9 cellular contexts compared by ENCODE assay signal in the genomic region with DNA sequence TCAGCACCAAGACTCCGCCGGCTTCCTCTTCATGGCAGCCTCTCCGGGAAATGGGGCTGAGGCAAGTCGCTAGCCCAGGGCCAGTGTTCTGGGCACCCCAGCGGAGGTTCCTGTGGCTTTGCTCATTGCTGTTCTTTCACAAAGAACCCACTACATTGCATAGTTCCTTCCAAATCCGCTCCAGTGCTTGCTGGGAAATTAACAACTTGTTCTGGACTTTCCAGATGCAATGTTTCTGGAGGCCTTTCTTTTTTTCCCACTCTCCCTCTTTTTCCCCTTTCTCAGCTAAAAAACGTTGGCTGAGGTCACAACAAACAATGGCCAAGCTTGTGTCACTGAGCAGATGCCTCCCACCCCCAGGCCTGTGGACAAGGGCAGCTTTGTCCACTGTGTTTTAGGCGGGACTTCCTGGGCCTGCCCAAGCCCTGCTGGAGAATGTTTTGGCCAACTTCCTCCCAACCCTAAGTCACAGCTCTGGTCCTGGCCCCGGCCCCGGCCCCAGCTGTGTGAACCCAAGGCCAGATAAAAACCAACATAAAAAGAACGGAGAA.
DNase-seq lines count a peak whose midpoint lies in the region; ATAC-seq, FAIRE-seq and TF ChIP-seq lines count a peak whose summit lies in the region.
"Had no signal": no experiment of that assay in that cellular context is flagged by ENCODE, and none has a peak within 500 bp of the region (broad histone marks: within the 10 kb centered on the region; RNA-seq: fewer than 3 reads in every experiment).

No MANE protein-coding gene starts in this region.

- H2BK120ac ChIP-seq in H9 (ENCODE audit: low read depth, low read length, poor library complexity, severe bottlenecking), result no peak overlapping the region

- H2AFZ ChIP-seq in hepatocyte, result no peak overlapping the region
- no peak overlapping the region for H2AFZ ChIP-seq in H9 (ENCODE audit: low read length)

- no peak overlapping the region for H3K14ac ChIP-seq in H9 (ENCODE audit: insufficient read depth, low read length)

- H3K27ac ChIP-seq in body of pancreas (peak overlapping the region; percentile 16 to 66 (median 40)), hepatocyte (peak overlapping the region; percentile 32), ovary (peak overlapping the region in 1 of 2 donors; percentile 40), aorta (ENCODE audit: low read depth in 1 of 2, low read length in 2 of 2) (no peak overlapping the region), H9 (ENCODE audit: insufficient read length, low read depth, low read length) (no peak overlapping the region)
- H3K27ac ChIP-seq: KMS-11 had no signal

- H3K27me3 ChIP-seq in body of pancreas, result no peaks in the 10 kb centered on the region
- H3K27me3 ChIP-seq in hepatocyte, result no peaks in the 10 kb centered on the region
- no peaks in the 10 kb centered on the region for H3K27me3 ChIP-seq in ovary
- no peaks in the 10 kb centered on the region for H3K27me3 ChIP-seq in aorta (ENCODE audit: control insufficient read depth in 1 of 2, insufficient read depth in 2 of 2, low read length in 1 of 2)
- no peaks in the 10 kb centered on the region for H3K27me3 ChIP-seq in H9 (ENCODE audit: insufficient read depth, low read length)

- H2BK12ac ChIP-seq in H9 (ENCODE audit: insufficient read length, low read depth, low read length), result no peak overlapping the region

- intact Hi-C loops in body of pancreas (cut with DNase I) (no loop called here), ovary (cut with DNase I) (no loop called here), aorta (cut with DNase I) (no loop called here)

- H3K4ac ChIP-seq in H9 (ENCODE audit: low read depth, low read length), result no peak overlapping the region

- H3K4me2 ChIP-seq in hepatocyte (no peak overlapping the region), H9 (ENCODE audit: insufficient read depth, insufficient read length, low read length) (no peak overlapping the region)
- H3K4me2 ChIP-seq: KMS-11 had no signal

- H4K5ac ChIP-seq in H9 (ENCODE audit: insufficient read length, low read depth, low read length), result no peak overlapping the region

- H3K27ac Mint-ChIP-seq in H9, result no peak overlapping the region; a peak in 1 of 7 replicates
- no peak overlapping the region for H3K27ac Mint-ChIP-seq in stimulated activated naive B cell treated with anti-CD40 and anti-IgM and Interleukin-4, amounts not matched to agents 10 μg/mL and 1 μg/mL and 100 μg/mL, for 72 hours

- H3K56ac ChIP-seq in H9 (ENCODE audit: insufficient read length, low read depth, low read length), result no peak overlapping the region

- WGBS in body of pancreas, 2 donors, result 36 to 49% methylated on average over 11 of the region's 11 CpGs
- 87% methylated on average over 11 of the region's 11 CpGs for WGBS in hepatocyte (ENCODE audit: low lambda C conversion rate, missing lambda C conversion rate)
- WGBS in ovary, 3 donors, result 55 to 67% (median 62%) methylated on average over 11 of the region's 11 CpGs
- 75% methylated on average over 11 of the region's 11 CpGs for WGBS in aorta, 2 donors
- WGBS in H9 (ENCODE audit: extremely low coverage, insufficient read length, low lambda C conversion rate), result no CpG with 5 or more reads among the region's 11 CpGs

- H4K8ac ChIP-seq in H9 (replicated peaks; ENCODE audit: insufficient read length, low read depth, low read length), result no peak overlapping the region

- no peaks in the 10 kb centered on the region for H3K79me1 ChIP-seq in H9 (ENCODE audit: insufficient read depth, low read depth, low read length, poor library complexity, severe bottlenecking)

- no peak for FAIRE-seq in HTR-8/SVneo (lab: Jason Lieb, UNC)

- ATAC-seq in body of pancreas (peak; percentile 61), aorta (ENCODE audit: low FRiP score) (peak; percentile 76)
- ATAC-seq in stimulated activated naive B cell treated with anti-CD40 and anti-IgM and Interleukin-4, amounts not matched to agents 10 μg/mL and 1 μg/mL and 100 μg/mL, for 72 hours (replicated peaks), result no peak

- no peak overlapping the region for H2BK5ac ChIP-seq in H9 (ENCODE audit: insufficient read length, low read length)

- no peak overlapping the region for H3K18ac ChIP-seq in H9 (ENCODE audit: insufficient read length, low read depth, low read length)

- no peaks in the 10 kb centered on the region; a peak in 1 of 7 replicates for H3K36me3 Mint-ChIP-seq in H9 (ENCODE audit: insufficient read depth in 1 of 3, low read depth in 3 of 3)
- H3K36me3 Mint-ChIP-seq in stimulated activated naive B cell treated with anti-CD40 and anti-IgM and Interleukin-4, amounts not matched to agents 10 μg/mL and 1 μg/mL and 100 μg/mL, for 72 hours, result peaks cover 9 to 12% of the 10 kb centered on the region in 2 donors

- H3K9me2 ChIP-seq in hepatocyte (replicated peaks; ENCODE audit: insufficient read depth), result no peaks in the 10 kb centered on the region

- no peaks in the 10 kb centered on the region for H3K9me3 Mint-ChIP-seq in H9
- H3K9me3 Mint-ChIP-seq in stimulated activated naive B cell treated with anti-CD40 and anti-IgM and Interleukin-4, amounts not matched to agents 10 μg/mL and 1 μg/mL and 100 μg/mL, for 72 hours, result peaks cover 0 to 2% of the 10 kb centered on the region in 2 donors

- H3K9me3 ChIP-seq in body of pancreas (no peaks in the 10 kb centered on the region), hepatocyte (ENCODE audit: low read depth) (no peaks in the 10 kb centered on the region), ovary (no peaks in the 10 kb centered on the region), aorta (ENCODE audit: control insufficient read depth, low read length) (no peaks in the 10 kb centered on the region), H9 (ENCODE audit: control insufficient read depth, low read depth, low read length) (no peaks in the 10 kb centered on the region)

- no peak overlapping the region for H3K4me3 Mint-ChIP-seq in H9
- H3K4me3 Mint-ChIP-seq in stimulated activated naive B cell treated with anti-CD40 and anti-IgM and Interleukin-4, amounts not matched to agents 10 μg/mL and 1 μg/mL and 100 μg/mL, for 72 hours, result no peak overlapping the region

- H3K4me1 Mint-ChIP-seq in H9, result peaks cover 13 to 14% of the 10 kb centered on the region in 2 experiments
- H3K4me1 Mint-ChIP-seq in stimulated activated naive B cell treated with anti-CD40 and anti-IgM and Interleukin-4, amounts not matched to agents 10 μg/mL and 1 μg/mL and 100 μg/mL, for 72 hours, result peaks cover 44 to 80% of the 10 kb centered on the region in 2 donors

- H2BK20ac ChIP-seq in H9 (ENCODE audit: low read depth, low read length, poor library complexity, severe bottlenecking), result no peak overlapping the region

- H3K36me3 ChIP-seq in body of pancreas (replicated peaks in 1 of 2; ENCODE audit: insufficient read depth in 1 of 2, low read depth in 2 of 2), result no peaks in the 10 kb centered on the region
- no peaks in the 10 kb centered on the region for H3K36me3 ChIP-seq in hepatocyte (replicated peaks; ENCODE audit: insufficient read depth, low read depth)
- no peaks in the 10 kb centered on the region for H3K36me3 ChIP-seq in ovary
- no peaks in the 10 kb centered on the region for H3K36me3 ChIP-seq in aorta (ENCODE audit: control insufficient read depth in 1 of 2, insufficient read depth in 2 of 2, low read length in 1 of 2)

- no peak overlapping the region for H3K9ac ChIP-seq in H9 (ENCODE audit: extremely low read depth, insufficient read length, low read length)
- H3K9ac ChIP-seq: KMS-11 had no signal

- TF ChIP-seq POLR2A in body of pancreas (IDR thresholded peaks at IDR 0.05) (peak in 2 of 3 donors; percentile 16 to 35), ovary (IDR thresholded peaks at IDR 0.05) (no peak)

- H4K91ac ChIP-seq in H9 (ENCODE audit: insufficient read length, low read depth, low read length), result no peak overlapping the region

- no peak overlapping the region for H3T11ph ChIP-seq in H9 (ENCODE audit: low read length)

- H4K20me1 ChIP-seq in hepatocyte (ENCODE audit: insufficient read depth, poor library complexity, severe bottlenecking) (no peaks in the 10 kb centered on the region), H9 (ENCODE audit: control insufficient read depth, insufficient read depth, insufficient read length) (no peaks in the 10 kb centered on the region)

- H3K23me2 ChIP-seq in H9 (ENCODE audit: insufficient read length, low read depth, low read length, poor library complexity, severe bottlenecking), result no peaks in the 10 kb centered on the region

- no peak overlapping the region for H3K23ac ChIP-seq in H9 (ENCODE audit: insufficient read length, low read depth, low read length)

- H2BK15ac ChIP-seq in H9 (ENCODE audit: low read depth, low read length), result no peak overlapping the region

- DNase-seq in body of pancreas (peak; percentile 23 to 59 (median 30)), hepatocyte (ENCODE audit: low spot score) (no peak), ovary (peak in 3 of 5 donors; percentile 42 to 67 (median 44)), aorta (peak; percentile 77 to 82), HTR-8/SVneo (ENCODE audit: insufficient read length, low spot score) (no peak), H9 (no peak)
- no peak for DNase-seq in stimulated activated naive B cell treated with anti-CD40 and anti-IgM and Interleukin-4, amounts not matched to agents 10 μg/mL and 1 μg/mL and 100 μg/mL, for 72 hours
- DNase-seq: DMS79 treated with DMSO at 0.1 percent for 48 hours had no signal

- no peak overlapping the region for H2AK5ac ChIP-seq in H9 (ENCODE audit: insufficient read length, low read length)

- H3K79me2 ChIP-seq in hepatocyte (peaks cover 5% of the 10 kb centered on the region), H9 (ENCODE audit: insufficient read depth, low read length) (no peaks in the 10 kb centered on the region)

- TF ChIP-seq CTCF in body of pancreas (IDR thresholded peaks at IDR 0.05), result no peak
- TF ChIP-seq CTCF in hepatocyte (IDR thresholded peaks at IDR 0.05; ENCODE audit: poor library complexity), result no peak
- no peak for TF ChIP-seq CTCF in ovary (IDR thresholded peaks at IDR 0.05)
- TF ChIP-seq CTCF in H9 (conservative IDR thresholded peaks at IDR 0.05), result no peak

- no peak for TF ChIP-seq EP300 in ovary (IDR thresholded peaks at IDR 0.05)

- H3K4me3 ChIP-seq in body of pancreas, result no peak overlapping the region
- H3K4me3 ChIP-seq in hepatocyte, result no peak overlapping the region
- no peak overlapping the region for H3K4me3 ChIP-seq in ovary
- no peak overlapping the region for H3K4me3 ChIP-seq in aorta (ENCODE audit: low read length in 2 of 2)

- no peaks in the 10 kb centered on the region for H3K27me3 Mint-ChIP-seq in H9 (ENCODE audit: low read depth)
- no peaks in the 10 kb centered on the region for H3K27me3 Mint-ChIP-seq in stimulated activated naive B cell treated with anti-CD40 and anti-IgM and Interleukin-4, amounts not matched to agents 10 μg/mL and 1 μg/mL and 100 μg/mL, for 72 hours

- H3K4me1 ChIP-seq in body of pancreas, result peaks cover 12% of the 10 kb centered on the region
- H3K4me1 ChIP-seq in hepatocyte (ENCODE audit: insufficient read depth), result no peaks in the 10 kb centered on the region
- peaks cover 3% of the 10 kb centered on the region for H3K4me1 ChIP-seq in ovary (ENCODE audit: insufficient read depth)
- H3K4me1 ChIP-seq in aorta (ENCODE audit: control insufficient read depth in 1 of 2, insufficient read depth in 2 of 2, low read length in 2 of 2), result no peaks in the 10 kb centered on the region
- H3K4me1 ChIP-seq in H9 (ENCODE audit: insufficient read depth, low read length), result 0 out of 2 replicates have a peak, but pooled peaks cover 2% of the 10 kb centered on the region

Comparison
In these comparisons a context has a peak if more than half of its experiments do, and no peak if none do; other contexts are left out.
1. ATAC-seq: peak in body of pancreas (single experiment) and aorta (single experiment); none in stimulated activated naive B cell treated with anti-CD40 and anti-IgM and Interleukin-4, amounts not matched to agents 10 μg/mL and 1 μg/mL and 100 μg/mL, for 72 hours (0 of 2).
2. DNase-seq: peak in body of pancreas (4 of 4), ovary (3 of 5) and aorta (2 of 2); none in hepatocyte (single experiment), HTR-8/SVneo (single experiment), H9 (single experiment) and stimulated activated naive B cell treated with anti-CD40 and anti-IgM and Interleukin-4, amounts not matched to agents 10 μg/mL and 1 μg/mL and 100 μg/mL, for 72 hours (single experiment).
3. H3K27ac ChIP-seq: peak in body of pancreas (4 of 4) and hepatocyte (single experiment); none in aorta (0 of 2) and H9 (single experiment).